28 cellular contexts compared by ENCODE assay signal in the genomic region with DNA sequence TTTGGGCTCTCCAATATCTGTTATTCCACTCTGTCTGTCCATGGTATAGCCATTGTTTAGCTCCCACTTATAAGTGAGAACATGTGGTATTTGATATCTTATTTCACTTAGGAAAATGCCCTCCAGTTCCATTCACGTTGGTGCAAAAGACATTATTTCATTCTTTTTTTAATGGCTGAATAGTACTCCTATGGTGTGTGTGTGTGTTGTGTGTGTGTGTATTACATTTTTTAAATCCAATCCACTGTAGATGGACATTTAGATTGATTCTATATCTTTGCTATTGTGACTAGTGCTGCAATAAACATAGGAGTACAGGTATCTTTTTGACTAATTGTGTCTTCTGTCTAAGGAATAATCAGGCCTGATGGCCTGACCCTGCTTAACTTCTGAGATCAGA.
"Had no signal": no experiment of that assay in that cellular context is flagged by ENCODE, and none has a peak within 500 bp of the region (broad histone marks: within the 10 kb centered on the region; RNA-seq: fewer than 3 reads in every experiment).

No MANE protein-coding gene starts in this region.

- H3K9me3 ChIP-seq: colonic mucosa, esophagus muscularis mucosa, esophagus squamous epithelium, gastrocnemius medialis, gastroesophageal sphincter, heart left ventricle, heart right ventricle had no signal

- H2AFZ ChIP-seq: hepatocyte had no signal

- H3K27ac ChIP-seq: colonic mucosa, coronary artery, dorsolateral prefrontal cortex, epithelial cell of prostate, esophagus muscularis mucosa, esophagus squamous epithelium, foreskin keratinocyte, gastrocnemius medialis, gastroesophageal sphincter, heart left ventricle, heart right ventricle, hepatocyte had no signal

- H3K4me2 ChIP-seq: hepatocyte had no signal

- H3K4me1 ChIP-seq: colonic mucosa, esophagus muscularis mucosa, esophagus squamous epithelium, gastrocnemius medialis, gastroesophageal sphincter had no signal

- H3K27me3 ChIP-seq: colonic mucosa, dorsolateral prefrontal cortex, esophagus muscularis mucosa, esophagus squamous epithelium, foreskin keratinocyte, gastrocnemius medialis, gastroesophageal sphincter, heart left ventricle, heart right ventricle, hepatocyte had no signal

- H3K4me3 Mint-ChIP-seq: dendritic cell treated with granulocyte-macrophage colony-stimulating factor and Interleukin-4, amounts not matched to agents 40 ng/mL and 50 ng/mL, for 4 days; effector memory CD8-positive, alpha-beta T cell; endodermal cell had no signal

- H3K27ac Mint-ChIP-seq: dendritic cell treated with granulocyte-macrophage colony-stimulating factor and Interleukin-4, amounts not matched to agents 40 ng/mL and 50 ng/mL, for 4 days; effector memory CD8-positive, alpha-beta T cell; endodermal cell had no signal

- FAIRE-seq: endometrium, endothelial cell of umbilical vein, frontal cortex had no signal

- DNase-seq: colonic mucosa; cortex of kidney; dermis blood vessel endothelial cell; dorsolateral prefrontal cortex; effector CD4-positive, alpha-beta T cell; effector CD8-positive, alpha-beta T cell; effector memory CD4-positive, alpha-beta T cell; effector memory CD8-positive, alpha-beta T cell; endodermal cell; erythroblast; esophagus squamous epithelium; foreskin melanocyte; gastrocnemius medialis; glutamatergic neuron; head of caudate nucleus; heart left ventricle; heart right ventricle had no signal

- H3K4me3 ChIP-seq: colonic mucosa, coronary artery, dorsolateral prefrontal cortex, esophagus muscularis mucosa, esophagus squamous epithelium, gastrocnemius medialis, gastroesophageal sphincter, heart left ventricle, heart right ventricle, hepatocyte had no signal

- H3K9me3 Mint-ChIP-seq: dendritic cell treated with granulocyte-macrophage colony-stimulating factor and Interleukin-4, amounts not matched to agents 40 ng/mL and 50 ng/mL, for 4 days; effector memory CD8-positive, alpha-beta T cell; endodermal cell had no signal

- H3K79me2 ChIP-seq: hepatocyte had no signal

- ATAC-seq: effector memory CD8-positive, alpha-beta T cell; esophagus mucosa; gastrocnemius medialis; gastroesophageal sphincter; heart left ventricle; heart right ventricle had no signal

- H3K36me3 ChIP-seq: colonic mucosa, gastrocnemius medialis had no signal
